Comparison of ENCODE assay signal across 8 cellular contexts in genomic region chr15:31396881-31397560, GRCh38.
DNase-seq lines count a peak whose midpoint lies in the region; ATAC-seq and TF ChIP-seq lines count a peak whose summit lies in the region.

No MANE protein-coding gene starts in this region.

- H3K9ac ChIP-seq in IMR-90 (ENCODE audit: low read depth, low read length) (no peak overlapping the region), neuronal stem cell (ENCODE audit: low read depth, low read length, poor library complexity) (no peak overlapping the region)

- no peak overlapping the region for H4K5ac ChIP-seq in IMR-90 (ENCODE audit: low read depth, low read length)

- POLR2A ChIA-PET in IMR-90 (lab: Charles Lee; ENCODE audit: unreplicated experiment) = no interaction called here

- H2BK12ac ChIP-seq in neuronal stem cell (ENCODE audit: low read length) = no peak overlapping the region

- no peak overlapping the region for H2AK9ac ChIP-seq in IMR-90 (replicated peaks; ENCODE audit: low read depth, low read length, poor library complexity)

- in situ Hi-C loops in IMR-90 (cut with MboI; ENCODE audit: low sequenced_read_pairs) = no loop called here

- H4K91ac ChIP-seq in IMR-90 (ENCODE audit: insufficient read depth, low read depth, low read length) = peak overlapping the region; percentile 64
- H4K91ac ChIP-seq in neuronal stem cell (ENCODE audit: low read depth, low read length, poor library complexity) = no peak overlapping the region

- H3K79me1 ChIP-seq in IMR-90 (ENCODE audit: low read depth in 1 of 2, low read length in 2 of 2) = no peaks in the 10 kb centered on the region
- H3K79me1 ChIP-seq in neuronal stem cell (ENCODE audit: low read depth, low read length) = peaks cover under 1% of the 10 kb centered on the region

- H3K27ac ChIP-seq in C4-2B (peak overlapping the region; percentile 87), IMR-90 (ENCODE audit: insufficient read depth, low read length) (no peak overlapping the region), foreskin keratinocyte (peak overlapping the region; percentile 95), neuronal stem cell (replicated peaks; ENCODE audit: low read length) (no peak overlapping the region)

- ATAC-seq in IMR-90 (ENCODE audit: low read depth) (peak; percentile 49), foreskin keratinocyte (peak; percentile 55), HG02970 (IDR thresholded peaks at IDR 0.05; ENCODE audit: low FRiP score, unreplicated experiment) (no peak)

- H4K8ac ChIP-seq in IMR-90 (ENCODE audit: low read depth in 2 of 2, low read length in 2 of 2) (peak overlapping the region; percentile 75 to 85; a peak in 2 of 4 replicates), neuronal stem cell (ENCODE audit: low read depth, low read length) (no peak overlapping the region)

- H3K4me3 ChIP-seq in IMR-90 (ENCODE audit: insufficient read depth, low read depth, low read length) (no peak overlapping the region), neuronal stem cell (ENCODE audit: low read length in 2 of 2) (peak overlapping the region; percentile 24 to 28)

- TF ChIP-seq CTCF in C4-2B (conservative IDR thresholded peaks at IDR 0.05) = no peak
- TF ChIP-seq CTCF in IMR-90 (conservative IDR thresholded peaks at IDR 0.05; ENCODE audit: low read depth, low read length) = no peak
- TF ChIP-seq CTCF in foreskin keratinocyte (conservative IDR thresholded peaks at IDR 0.05) = peak; percentile 38

- peak overlapping the region; percentile 64 for H2BK120ac ChIP-seq in IMR-90 (ENCODE audit: low read depth, low read length)
- no peak overlapping the region for H2BK120ac ChIP-seq in neuronal stem cell (ENCODE audit: low read depth, low read length)

- H2BK5ac ChIP-seq in IMR-90 (ENCODE audit: low read depth, low read length, poor library complexity, severe bottlenecking) (no peak overlapping the region), neuronal stem cell (ENCODE audit: low read length) (no peak overlapping the region)

- peaks cover 3% of the 10 kb centered on the region; the same call in 1 of the 2 replicates for H3K4me1 ChIP-seq in IMR-90 (ENCODE audit: control insufficient read depth, insufficient read depth, low read length)
- peaks cover 31% of the 10 kb centered on the region for H3K4me1 ChIP-seq in foreskin keratinocyte
- H3K4me1 ChIP-seq in neuronal stem cell (ENCODE audit: control insufficient read depth in 2 of 2, insufficient read depth in 1 of 2, low read depth in 1 of 2, low read length in 2 of 2) = peaks cover 2 to 16% of the 10 kb centered on the region in 2 donors

- H2AK5ac ChIP-seq in IMR-90 (ENCODE audit: low read depth, low read length) (0 out of 2 replicates have a peak overlapping the region, but pooled peaks have one; percentile 50), neuronal stem cell (ENCODE audit: low read depth, low read length) (no peak overlapping the region)

- dilution Hi-C loops in IMR-90 (cut with HindIII; ENCODE audit: low sequenced_read_pairs, unreplicated experiment) = no loop called here

- no peak overlapping the region for H3K18ac ChIP-seq in IMR-90 (ENCODE audit: low read depth, low read length)
- no peak overlapping the region for H3K18ac ChIP-seq in neuronal stem cell (ENCODE audit: low read length)

- H3K9me1 ChIP-seq in IMR-90 (ENCODE audit: insufficient read depth, low read length) = peaks cover 14% of the 10 kb centered on the region; the same call in 1 of the 2 replicates

- no TSS peak for BruUV-seq in IMR-90 (replicated peaks; lab: Mats Ljungman, UMichigan)

- H3K14ac ChIP-seq in IMR-90 (replicated peaks; ENCODE audit: low read depth, low read length) (no peak overlapping the region), neuronal stem cell (ENCODE audit: low read length) (no peak overlapping the region)

- peak; percentile 26 for DNase-seq in IMR-90
- peak; percentile 97 for DNase-seq in SK-N-DZ (ENCODE audit: low spot score)
- peak; percentile 78 to 81 for DNase-seq in foreskin keratinocyte
- DNase-seq in neuronal stem cell (ENCODE audit: low spot score) = peak; percentile 60
- no peak for DNase-seq in activated CD4-positive, alpha-beta T cell treated with anti-CD3 and anti-CD28 coated beads for 4 hours
- no peak for DNase-seq in activated T-cell treated with anti-CD3 and anti-CD28 coated beads, Interleukin-2, amount 50 U/mL, for 1 hour

- CTCF ChIA-PET in IMR-90 (lab: Yijun Ruan, JAX) = no interaction called here

- no peak overlapping the region; the same call in 1 of the 2 replicates for H2BK20ac ChIP-seq in IMR-90 (ENCODE audit: low read depth, low read length)

- H3K4me2 ChIP-seq in IMR-90 (ENCODE audit: low read depth, low read length) (no peak overlapping the region), neuronal stem cell (ENCODE audit: insufficient read depth, low read length, poor library complexity, severe bottlenecking) (peak overlapping the region; percentile 38)

- TF ChIP-seq POLR2A in IMR-90 (IDR thresholded peaks at IDR 0.05; ENCODE audit: low read depth, low read length) = no peak

- H2BK15ac ChIP-seq in IMR-90 (ENCODE audit: low read depth, low read length) (no peak overlapping the region), neuronal stem cell (ENCODE audit: low read length) (no peak overlapping the region)

- H3K36me3 ChIP-seq in IMR-90 (ENCODE audit: control insufficient read depth, insufficient read depth, low read length) = no peaks in the 10 kb centered on the region
- no peaks in the 10 kb centered on the region for H3K36me3 ChIP-seq in neuronal stem cell (replicated peaks in 1 of 2; ENCODE audit: control insufficient read depth in 2 of 2, insufficient read depth in 2 of 2, low read length in 2 of 2)

- H3K4ac ChIP-seq in IMR-90 (ENCODE audit: low read depth, low read length) (peak overlapping the region; percentile 64; the same call in 1 of the 2 replicates), neuronal stem cell (ENCODE audit: low read length) (no peak overlapping the region)

- H2AFZ ChIP-seq in IMR-90 (replicated peaks; ENCODE audit: low read length, poor library complexity) (peak overlapping the region; percentile 86), neuronal stem cell (ENCODE audit: low read length) (peak overlapping the region; percentile 86)

- no peak for TF ChIP-seq RAD21 in IMR-90 (IDR thresholded peaks at IDR 0.05; ENCODE audit: low read length)

- 100% methylated on average over 1 of the region's 27 CpGs; no CpG with 5 or more reads in 1 of the 2 experiments for WGBS in IMR-90 (ENCODE audit: extremely low coverage in 2 of 2, insufficient read length in 1 of 2), 2 experiments
- WGBS in neuronal stem cell (ENCODE audit: extremely low coverage in 2 of 2, insufficient read length in 2 of 2, insufficient replicate concordance in 1 of 2), 2 donors = no CpG with 5 or more reads among the region's 27 CpGs

- no peaks in the 10 kb centered on the region for H4K20me1 ChIP-seq in IMR-90 (ENCODE audit: insufficient read depth, low read length)

- H3K23ac ChIP-seq in IMR-90 (ENCODE audit: low read depth, low read length) (no peak overlapping the region), neuronal stem cell (ENCODE audit: low read depth, low read length, poor library complexity) (no peak overlapping the region)

- intact Hi-C loops in IMR-90 (cut with micrococcal nuclease) = no loop called here

- no peaks in the 10 kb centered on the region for H3K27me3 ChIP-seq in IMR-90 (ENCODE audit: control insufficient read depth, insufficient read depth, low read length)
- no peaks in the 10 kb centered on the region for H3K27me3 ChIP-seq in foreskin keratinocyte
- peaks cover 11 to 48% (median 19%) of the 10 kb centered on the region in 3 experiments for H3K27me3 ChIP-seq in neuronal stem cell (ENCODE audit: control insufficient read depth in 3 of 3, insufficient read depth in 3 of 3, low read depth in 1 of 3, low read length in 3 of 3)

- no peaks in the 10 kb centered on the region for H3K9me3 ChIP-seq in IMR-90 (ENCODE audit: control insufficient read depth, insufficient read depth, low read length)
- H3K9me3 ChIP-seq in neuronal stem cell (replicated peaks in 1 of 2; ENCODE audit: control insufficient read depth in 2 of 2, insufficient read depth in 1 of 2, low read depth in 1 of 2, low read length in 2 of 2) = no peaks in the 10 kb centered on the region

- H3K56ac ChIP-seq in IMR-90 (ENCODE audit: extremely low read depth, insufficient read depth, low read length) = no peak overlapping the region

TF ChIP-seq in IMR-90, 13 proteins besides CTCF, POLR2A, EP300 and RAD21:
- TF ChIP-seq FOS (IDR thresholded peaks at IDR 0.05; ENCODE audit: low read depth, low read length) (no peak), MAZ (IDR thresholded peaks at IDR 0.05; ENCODE audit: borderline replicate concordance, low read depth, low read length) (peak; percentile 12; the same call in 1 of the 2 replicates)

Comparison
In these comparisons a context has a peak if more than half of its experiments do, and no peak if none do; other contexts are left out.
1. H3K27ac ChIP-seq: peak in C4-2B (single experiment) and foreskin keratinocyte (single experiment); none in IMR-90 (single experiment) and neuronal stem cell (single experiment).
2. DNase-seq: peak in IMR-90 (single experiment), SK-N-DZ (single experiment), foreskin keratinocyte (2 of 2) and neuronal stem cell (single experiment); none in activated CD4-positive, alpha-beta T cell treated with anti-CD3 and anti-CD28 coated beads for 4 hours (0 of 2) and activated T-cell treated with anti-CD3 and anti-CD28 coated beads, Interleukin-2, amount 50 U/mL, for 1 hour (single experiment).